In the genomic region with DNA sequence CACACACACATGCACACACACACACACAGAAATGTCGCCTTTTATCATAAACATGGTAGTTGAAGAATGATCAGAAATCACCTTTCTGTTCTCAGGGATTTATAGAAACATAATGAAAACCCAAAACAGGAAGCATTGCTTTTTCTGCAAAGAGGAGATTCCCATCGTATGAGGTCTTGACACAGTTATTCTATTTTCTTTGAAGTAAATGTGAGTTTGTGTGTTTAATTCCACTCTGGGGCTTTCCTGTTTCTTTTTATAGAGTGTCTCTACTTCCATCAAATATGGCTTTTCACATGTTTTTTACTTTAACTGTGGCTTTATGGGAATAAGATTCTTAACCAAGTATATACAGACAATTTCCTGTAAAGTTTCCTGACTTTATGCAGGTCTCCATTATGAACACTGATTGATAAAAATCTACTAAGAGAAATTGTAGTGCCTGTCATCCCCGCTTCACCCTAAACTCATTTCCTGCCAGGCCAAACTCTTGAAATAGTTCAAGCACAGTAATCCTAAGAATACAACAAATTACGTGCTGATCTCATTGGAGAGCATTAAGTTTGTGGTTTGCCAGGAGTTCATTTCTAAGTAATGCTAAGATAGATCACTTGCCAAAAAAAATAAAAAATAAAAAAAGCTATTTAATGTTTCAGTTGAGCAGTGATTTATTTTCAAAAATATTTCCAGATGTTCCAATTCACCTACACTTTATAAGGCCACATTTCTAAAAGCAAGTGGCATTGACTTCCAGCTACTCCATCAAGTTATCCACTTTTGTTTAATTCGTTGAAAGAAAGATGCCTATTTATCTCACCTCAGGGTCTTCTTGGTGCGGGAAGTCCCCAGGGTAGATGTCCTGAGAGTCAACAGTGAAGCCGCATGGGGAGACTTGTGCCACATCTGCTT, we compare ENCODE assay signal across 10 cellular contexts. TPM values are rescaled to one million over a fixed set of nuclear protein-coding genes. Genes with fewer than 3 reads are reported as not detected.
DNase-seq lines count a peak whose midpoint lies in the region; ATAC-seq and TF ChIP-seq lines count a peak whose summit lies in the region.
"Had no signal": no experiment of that assay in that cellular context is flagged by ENCODE, and none has a peak within 500 bp of the region (broad histone marks: within the 10 kb centered on the region; RNA-seq: fewer than 3 reads in every experiment).

No MANE protein-coding gene starts in this region.

- POLR2A ChIA-PET in BJ (lab: Charles Lee) (no interaction called here), RWPE1 (lab: Yijun Ruan, JAX; ENCODE audit: low non-redundant PET) (no interaction called here)

- DNase-seq in BJ (ENCODE audit: low read depth) (peak; percentile 79), RWPE1 (ENCODE audit: low spot score) (no peak), fibroblast of gingiva (ENCODE audit: low read depth) (peak; percentile 80), omental fat pad (ENCODE audit: low spot score) (no peak), NCI-H187 treated with DMSO at 0.1 percent for 48 hours (lab: John Stamatoyannopoulos, UW) (no peak), mesenteric fat pad (ENCODE audit: low spot score) (no peak)
- DNase-seq: CD8-positive, alpha-beta T cell had no signal

- no peaks in the 10 kb centered on the region for H3K36me3 ChIP-seq in BJ (ENCODE audit: control insufficient read depth, insufficient read depth, low read length)

- peak overlapping the region; percentile 85 for H3K27ac ChIP-seq in RWPE1

- peak; percentile 48 for ATAC-seq in omental fat pad (ENCODE audit: low FRiP score)
- ATAC-seq in GM21360 (IDR thresholded peaks at IDR 0.05; ENCODE audit: unreplicated experiment) = no peak
- no peak for ATAC-seq in GM21529 (IDR thresholded peaks at IDR 0.05; ENCODE audit: unreplicated experiment)
- ATAC-seq: CD8-positive, alpha-beta T cell; HCT116 had no signal

- CTCF ChIA-PET in BJ (lab: Yijun Ruan, JAX) (interaction anchor here (1.1 kb wide), 1 partner anchor 28 kb away, joined by 4 read pairs; no protein-coding TSS in a partner anchor), RWPE1 (lab: Yijun Ruan, JAX) (no interaction called here)

- H3K4me3 ChIP-seq in BJ (ENCODE audit: low read depth, low read length) = no peak overlapping the region

- H3K27me3 ChIP-seq in BJ (ENCODE audit: control insufficient read depth, insufficient read depth, low read length) = peaks cover 2% of the 10 kb centered on the region; the same call in 1 of the 2 replicates

- TF ChIP-seq CTCF in BJ (IDR thresholded peaks at IDR 0.05; ENCODE audit: insufficient read depth, low read depth, low read length) (no peak), RWPE1 (conservative IDR thresholded peaks at IDR 0.05; ENCODE audit: low read depth) (no peak), omental fat pad (IDR thresholded peaks at IDR 0.05) (no peak)

RNA-seq across cellular contexts. Expression of a gene that starts 52.3 kb away (rescaled TPM):
- 91.4 and 236 TPM in 2 replicates for polyA plus RNA-seq in BJ (2011; rRNA removed)
- polyA minus RNA-seq in BJ (2011; rRNA and poly(A)+ RNA removed) = 70.6 and 71.8 TPM in 2 replicates
- total RNA-seq in omental fat pad (100 to 1,000 TPM; 154 to 350 (median 272) TPM), mesenteric fat pad (96.2 TPM)

Comparison
In these comparisons a context has a peak if more than half of its experiments do, and no peak if none do; other contexts are left out.
1. DNase-seq: peak in BJ (single experiment) and fibroblast of gingiva (single experiment); none in RWPE1 (single experiment), omental fat pad (single experiment), NCI-H187 treated with DMSO at 0.1 percent for 48 hours (single experiment) and mesenteric fat pad (single experiment).